1 cellular context compared by ENCODE assay signal in the genomic region with DNA sequence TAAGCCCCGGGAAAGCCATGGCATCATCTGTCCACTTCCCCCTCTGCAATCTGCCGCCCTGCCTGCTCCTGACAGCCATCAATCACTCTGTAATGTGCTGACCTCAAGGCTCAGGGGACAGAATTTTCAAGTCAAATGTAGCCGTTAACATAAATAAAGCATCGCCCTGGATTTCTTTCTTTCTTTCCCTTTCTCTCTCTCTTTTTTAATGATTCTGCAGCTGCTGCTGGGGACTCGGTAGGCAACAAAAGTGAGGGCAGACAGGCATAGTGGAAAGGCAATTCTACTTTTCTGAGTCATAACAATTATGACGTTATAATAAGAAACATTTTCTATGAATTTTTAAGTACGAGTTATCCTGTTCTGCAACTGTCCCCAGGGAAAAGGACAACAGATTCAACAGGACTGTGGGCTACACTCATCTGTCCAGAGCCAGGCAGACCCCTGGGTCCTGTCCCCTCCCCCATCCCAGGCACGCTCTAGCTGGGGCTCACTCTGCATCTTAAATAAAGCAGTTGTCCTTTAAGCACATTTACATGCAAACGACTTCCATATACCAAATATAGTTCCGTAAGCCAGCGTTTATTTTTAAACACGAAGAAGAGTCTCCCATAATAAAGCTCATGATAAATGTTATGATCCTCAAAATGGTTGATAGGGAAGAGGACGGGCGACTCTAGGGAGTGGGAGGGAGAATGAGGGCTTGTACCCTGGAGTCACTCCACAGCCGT.
TF ChIP-seq lines count a peak whose summit lies in the region.

No MANE protein-coding gene starts in this region.

TF ChIP-seq in K562, 482 proteins besides CTCF, POLR2A, EP300 and RAD21 (continued from another document):
- TF ChIP-seq SFPQ (IDR thresholded peaks at IDR 0.05; ENCODE audit: low read depth, low read length) (no peak), HMG20B (CRISPR knock-in tag; IDR thresholded peaks at IDR 0.05) (no peak), SRF (CRISPR knock-in tag; IDR thresholded peaks at IDR 0.05) (peak in 1 of 2 experiments; percentile 14; a peak in 1 of 4 replicates), POLR2AphosphoS2 (IDR thresholded peaks at IDR 0.05; ENCODE audit: low read length) (no peak), EWSR1 (IDR thresholded peaks at IDR 0.05; ENCODE audit: borderline replicate concordance, low read depth, partially characterized antibody) (no peak), CBX1 (IDR thresholded peaks at IDR 0.05; ENCODE audit: low read depth) (no peak), ZKSCAN1 (IDR thresholded peaks at IDR 0.05; ENCODE audit: low read depth, low read length) (no peak), PHTF2 (CRISPR knock-in tag; IDR thresholded peaks at IDR 0.05) (no peak), ARID4B (CRISPR knock-in tag; IDR thresholded peaks at IDR 0.05) (no peak), KLF6 (CRISPR knock-in tag; IDR thresholded peaks at IDR 0.05; ENCODE audit: borderline replicate concordance) (no peak), ATF7 (IDR thresholded peaks at IDR 0.05) (peak; percentile 53; the same call in 1 of the 2 replicates), SRSF9 (IDR thresholded peaks at IDR 0.05; ENCODE audit: borderline replicate concordance, low read depth, low read length) (no peak), MEIS2 (IDR thresholded peaks at IDR 0.05; ENCODE audit: partially characterized antibody) (peak; percentile 99), NFRKB (IDR thresholded peaks at IDR 0.05; ENCODE audit: low read depth) (no peak), SMARCE1 (IDR thresholded peaks at IDR 0.05) (peak; percentile 23; the same call in 1 of the 2 replicates), ZC3H11A (IDR thresholded peaks at IDR 0.05; ENCODE audit: low read depth, low read length) (no peak), NFIC (IDR thresholded peaks at IDR 0.05) (no peak), ZBTB1 (CRISPR knock-in tag; IDR thresholded peaks at IDR 0.05; ENCODE audit: borderline replicate concordance, low read depth) (no peak), SPI1 (IDR thresholded peaks at IDR 0.05; ENCODE audit: borderline replicate concordance, low read depth, low read length) (peak; percentile 79), ZNF197 (CRISPR knock-in tag; IDR thresholded peaks at IDR 0.05; ENCODE audit: low read depth) (no peak), BRF2 (IDR thresholded peaks at IDR 0.05; ENCODE audit: borderline replicate concordance, insufficient read depth, insufficient read length) (no peak)
- TF ChIP-seq, protein P1, sequence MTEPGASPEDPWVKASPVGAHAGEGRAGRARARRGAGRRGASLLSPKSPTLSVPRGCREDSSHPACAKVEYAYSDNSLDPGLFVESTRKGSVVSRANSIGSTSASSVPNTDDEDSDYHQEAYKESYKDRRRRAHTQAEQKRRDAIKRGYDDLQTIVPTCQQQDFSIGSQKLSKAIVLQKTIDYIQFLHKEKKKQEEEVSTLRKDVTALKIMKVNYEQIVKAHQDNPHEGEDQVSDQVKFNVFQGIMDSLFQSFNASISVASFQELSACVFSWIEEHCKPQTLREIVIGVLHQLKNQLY (CRISPR knock-in tag; conservative IDR thresholded peaks at IDR 0.05): no peak
- TF ChIP-seq, protein P2, sequence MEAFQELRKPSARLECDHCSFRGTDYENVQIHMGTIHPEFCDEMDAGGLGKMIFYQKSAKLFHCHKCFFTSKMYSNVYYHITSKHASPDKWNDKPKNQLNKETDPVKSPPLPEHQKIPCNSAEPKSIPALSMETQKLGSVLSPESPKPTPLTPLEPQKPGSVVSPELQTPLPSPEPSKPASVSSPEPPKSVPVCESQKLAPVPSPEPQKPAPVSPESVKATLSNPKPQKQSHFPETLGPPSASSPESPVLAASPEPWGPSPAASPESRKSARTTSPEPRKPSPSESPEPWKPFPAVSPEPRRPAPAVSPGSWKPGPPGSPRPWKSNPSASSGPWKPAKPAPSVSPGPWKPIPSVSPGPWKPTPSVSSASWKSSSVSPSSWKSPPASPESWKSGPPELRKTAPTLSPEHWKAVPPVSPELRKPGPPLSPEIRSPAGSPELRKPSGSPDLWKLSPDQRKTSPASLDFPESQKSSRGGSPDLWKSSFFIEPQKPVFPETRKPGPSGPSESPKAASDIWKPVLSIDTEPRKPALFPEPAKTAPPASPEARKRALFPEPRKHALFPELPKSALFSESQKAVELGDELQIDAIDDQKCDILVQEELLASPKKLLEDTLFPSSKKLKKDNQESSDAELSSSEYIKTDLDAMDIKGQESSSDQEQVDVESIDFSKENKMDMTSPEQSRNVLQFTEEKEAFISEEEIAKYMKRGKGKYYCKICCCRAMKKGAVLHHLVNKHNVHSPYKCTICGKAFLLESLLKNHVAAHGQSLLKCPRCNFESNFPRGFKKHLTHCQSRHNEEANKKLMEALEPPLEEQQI (IDR thresholded peaks at IDR 0.05): no peak
